In genomic region chr9:111525056-111525977, GRCh38 we compare ENCODE assay signal across 8 cellular contexts. TPM values are rescaled to one million over a fixed set of nuclear protein-coding genes. Genes with fewer than 3 reads are reported as not detected.
DNase-seq lines count a peak whose midpoint lies in the region; ATAC-seq and TF ChIP-seq lines count a peak whose summit lies in the region.

ZNF483 (plus strand) TSS chr9:111525179; CDS start chr9:111527396, 2,217 bp downstream.

- peaks cover 22% of the 10 kb centered on the region for H3K4me1 Mint-ChIP-seq in activated naive CD8-positive, alpha-beta T cell treated with anti-CD3 and anti-CD28 coated beads, Interleukin-2, amount 10 ng/mL, durations not matched to agents 7 days and 5 days
- no peaks in the 10 kb centered on the region for H3K4me1 Mint-ChIP-seq in glutamatergic neuron (ENCODE audit: low read depth, unreplicated experiment)
- peaks cover 17% of the 10 kb centered on the region for H3K4me1 Mint-ChIP-seq in stimulated activated naive CD8-positive, alpha-beta T cell treated with anti-CD3 and anti-CD28 coated beads, Interleukin-15, amount 100 ng/mL, for 72 hours

- no peaks in the 10 kb centered on the region for H3K27me3 Mint-ChIP-seq in activated naive CD8-positive, alpha-beta T cell treated with anti-CD3 and anti-CD28 coated beads, Interleukin-2, amount 10 ng/mL, durations not matched to agents 7 days and 5 days
- peaks cover 7% of the 10 kb centered on the region for H3K27me3 Mint-ChIP-seq in glutamatergic neuron (ENCODE audit: unreplicated experiment)
- H3K27me3 Mint-ChIP-seq in stimulated activated naive CD8-positive, alpha-beta T cell treated with anti-CD3 and anti-CD28 coated beads, Interleukin-15, amount 100 ng/mL, for 72 hours: peaks cover 7% of the 10 kb centered on the region

- POLR2A ChIA-PET in activated naive CD8-positive, alpha-beta T cell treated with anti-CD3 and anti-CD28 coated beads, Interleukin-2, amount 10 ng/mL, durations not matched to agents 7 days and 5 days (lab: Charles Lee): interaction anchor here (1.3 to 1.7 kb wide), 3 partner anchors 42 to 136 kb away, joined by 4 to 6 read pairs (median 5); partner anchors contain the start of genes ECPAS and GNG10

- peaks cover 47% of the 10 kb centered on the region for H3K27me3 ChIP-seq in neutrophil

- H3K9ac ChIP-seq in ES-I3 (ENCODE audit: low read depth, low read length) (peak within 1 kb of the TSS; percentile 81), SK-N-MC (ENCODE audit: insufficient read length) (peak within 1 kb of the TSS; percentile 58)

- H3K9me3 Mint-ChIP-seq in activated naive CD8-positive, alpha-beta T cell treated with anti-CD3 and anti-CD28 coated beads, Interleukin-2, amount 10 ng/mL, durations not matched to agents 7 days and 5 days: peaks cover 7% of the 10 kb centered on the region
- peaks cover 7% of the 10 kb centered on the region for H3K9me3 Mint-ChIP-seq in glutamatergic neuron (ENCODE audit: unreplicated experiment)
- H3K9me3 Mint-ChIP-seq in stimulated activated naive CD8-positive, alpha-beta T cell treated with anti-CD3 and anti-CD28 coated beads, Interleukin-15, amount 100 ng/mL, for 72 hours: no peaks in the 10 kb centered on the region

- no peak for TF ChIP-seq EP300 in Ishikawa (IDR thresholded peaks at IDR 0.05; ENCODE audit: borderline replicate concordance)

- H3K27ac ChIP-seq in SK-N-MC (no peak within 1 kb of the TSS), neutrophil (no peak within 1 kb of the TSS)

- peaks cover 14% of the 10 kb centered on the region for H3K36me3 ChIP-seq in ES-I3 (ENCODE audit: insufficient read depth, low read length)
- 0 out of 2 replicates have a peak, but pooled peaks cover 3% of the 10 kb centered on the region for H3K36me3 ChIP-seq in SK-N-MC (ENCODE audit: insufficient read depth, low read length)
- H3K36me3 ChIP-seq in neutrophil: no peaks in the 10 kb centered on the region

- peak within 1 kb of the TSS; percentile 92 for H3K4me3 Mint-ChIP-seq in activated naive CD8-positive, alpha-beta T cell treated with anti-CD3 and anti-CD28 coated beads, Interleukin-2, amount 10 ng/mL, durations not matched to agents 7 days and 5 days
- peak within 1 kb of the TSS; percentile 95 for H3K4me3 Mint-ChIP-seq in glutamatergic neuron (ENCODE audit: unreplicated experiment)
- peak within 1 kb of the TSS; percentile 86 to 87 for H3K4me3 Mint-ChIP-seq in stimulated activated naive CD8-positive, alpha-beta T cell treated with anti-CD3 and anti-CD28 coated beads, Interleukin-15, amount 100 ng/mL, for 72 hours

- H3K9me3 ChIP-seq in ES-I3 (ENCODE audit: control insufficient read depth, insufficient read depth, low read length) (no peaks in the 10 kb centered on the region), SK-N-MC (ENCODE audit: low read depth, low read length) (no peaks in the 10 kb centered on the region), neutrophil (no peaks in the 10 kb centered on the region)

- peaks cover 38% of the 10 kb centered on the region for H3K4me1 ChIP-seq in ES-I3 (ENCODE audit: insufficient read depth, low read length)
- peaks cover 12 to 17% of the 10 kb centered on the region in 2 experiments for H3K4me1 ChIP-seq in neutrophil (ENCODE audit: control insufficient read depth in 1 of 2, insufficient read depth in 1 of 2, low read depth in 1 of 2, low read length in 1 of 2)

- ATAC-seq in activated naive CD8-positive, alpha-beta T cell treated with anti-CD3 and anti-CD28 coated beads, Interleukin-2, amount 10 ng/mL, durations not matched to agents 7 days and 5 days (ENCODE audit: low read depth): peak; percentile 82
- ATAC-seq in stimulated activated naive CD8-positive, alpha-beta T cell treated with anti-CD3 and anti-CD28 coated beads, Interleukin-15, amount 100 ng/mL, for 72 hours: peak; percentile 86

- DNase-seq in SK-N-MC (ENCODE audit: low read depth, low spot score) (no peak), glutamatergic neuron (peak; percentile 91), H4 (ENCODE audit: low spot score) (no peak)
- DNase-seq in activated naive CD8-positive, alpha-beta T cell treated with anti-CD3 and anti-CD28 coated beads, Interleukin-2, amount 10 ng/mL, durations not matched to agents 7 days and 5 days: peak; percentile 74
- peak; percentile 58 to 61 for DNase-seq in stimulated activated naive CD8-positive, alpha-beta T cell treated with anti-CD3 and anti-CD28 coated beads, Interleukin-15, amount 100 ng/mL, for 72 hours

- no peak for TF ChIP-seq RAD21 in Ishikawa (IDR thresholded peaks at IDR 0.05; ENCODE audit: low read depth)

- H3K4me3 ChIP-seq in SK-N-MC (peak within 1 kb of the TSS; percentile 85), neutrophil (ENCODE audit: low read depth in 1 of 2, low read length in 1 of 2) (peak within 1 kb of the TSS; percentile 32 to 52)

- H3K36me3 Mint-ChIP-seq in activated naive CD8-positive, alpha-beta T cell treated with anti-CD3 and anti-CD28 coated beads, Interleukin-2, amount 10 ng/mL, durations not matched to agents 7 days and 5 days: peaks cover 9% of the 10 kb centered on the region
- H3K36me3 Mint-ChIP-seq in glutamatergic neuron (ENCODE audit: unreplicated experiment): no peaks in the 10 kb centered on the region

- TF ChIP-seq CTCF in glutamatergic neuron (IDR thresholded peaks at IDR 0.05; ENCODE audit: partially characterized antibody, unreplicated experiment) (no peak), neutrophil (IDR thresholded peaks at IDR 0.05) (no peak)

- peak within 1 kb of the TSS; percentile 83 for H3K27ac Mint-ChIP-seq in activated naive CD8-positive, alpha-beta T cell treated with anti-CD3 and anti-CD28 coated beads, Interleukin-2, amount 10 ng/mL, durations not matched to agents 7 days and 5 days
- peak within 1 kb of the TSS; percentile 71 for H3K27ac Mint-ChIP-seq in glutamatergic neuron (ENCODE audit: unreplicated experiment)
- H3K27ac Mint-ChIP-seq in stimulated activated naive CD8-positive, alpha-beta T cell treated with anti-CD3 and anti-CD28 coated beads, Interleukin-15, amount 100 ng/mL, for 72 hours: peak within 1 kb of the TSS; percentile 30 to 67

TF ChIP-seq in Ishikawa, 13 proteins besides CTCF, POLR2A, EP300 and RAD21:
- no peak for TF ChIP-seq ZBTB7A (IDR thresholded peaks at IDR 0.05; ENCODE audit: low read depth)
- TF ChIP-seq, protein P1, sequence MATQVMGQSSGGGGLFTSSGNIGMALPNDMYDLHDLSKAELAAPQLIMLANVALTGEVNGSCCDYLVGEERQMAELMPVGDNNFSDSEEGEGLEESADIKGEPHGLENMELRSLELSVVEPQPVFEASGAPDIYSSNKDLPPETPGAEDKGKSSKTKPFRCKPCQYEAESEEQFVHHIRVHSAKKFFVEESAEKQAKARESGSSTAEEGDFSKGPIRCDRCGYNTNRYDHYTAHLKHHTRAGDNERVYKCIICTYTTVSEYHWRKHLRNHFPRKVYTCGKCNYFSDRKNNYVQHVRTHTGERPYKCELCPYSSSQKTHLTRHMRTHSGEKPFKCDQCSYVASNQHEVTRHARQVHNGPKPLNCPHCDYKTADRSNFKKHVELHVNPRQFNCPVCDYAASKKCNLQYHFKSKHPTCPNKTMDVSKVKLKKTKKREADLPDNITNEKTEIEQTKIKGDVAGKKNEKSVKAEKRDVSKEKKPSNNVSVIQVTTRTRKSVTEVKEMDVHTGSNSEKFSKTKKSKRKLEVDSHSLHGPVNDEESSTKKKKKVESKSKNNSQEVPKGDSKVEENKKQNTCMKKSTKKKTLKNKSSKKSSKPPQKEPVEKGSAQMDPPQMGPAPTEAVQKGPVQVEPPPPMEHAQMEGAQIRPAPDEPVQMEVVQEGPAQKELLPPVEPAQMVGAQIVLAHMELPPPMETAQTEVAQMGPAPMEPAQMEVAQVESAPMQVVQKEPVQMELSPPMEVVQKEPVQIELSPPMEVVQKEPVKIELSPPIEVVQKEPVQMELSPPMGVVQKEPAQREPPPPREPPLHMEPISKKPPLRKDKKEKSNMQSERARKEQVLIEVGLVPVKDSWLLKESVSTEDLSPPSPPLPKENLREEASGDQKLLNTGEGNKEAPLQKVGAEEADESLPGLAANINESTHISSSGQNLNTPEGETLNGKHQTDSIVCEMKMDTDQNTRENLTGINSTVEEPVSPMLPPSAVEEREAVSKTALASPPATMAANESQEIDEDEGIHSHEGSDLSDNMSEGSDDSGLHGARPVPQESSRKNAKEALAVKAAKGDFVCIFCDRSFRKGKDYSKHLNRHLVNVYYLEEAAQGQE (IDR thresholded peaks at IDR 0.05; ENCODE audit: low read depth): no peak
- TF ChIP-seq FOXM1 (IDR thresholded peaks at IDR 0.05; ENCODE audit: borderline replicate concordance, low read depth): no peak
- peak; percentile 63 for TF ChIP-seq MAX (IDR thresholded peaks at IDR 0.05)
- no peak for TF ChIP-seq EGR1 (IDR thresholded peaks at IDR 0.05)
- no peak for TF ChIP-seq TAF1 (IDR thresholded peaks at IDR 0.05; ENCODE audit: low read depth)
- TF ChIP-seq CREB1 (IDR thresholded peaks at IDR 0.05; ENCODE audit: low read depth): no peak
- TF ChIP-seq YY1 (IDR thresholded peaks at IDR 0.05; ENCODE audit: low read depth): no peak
- TF ChIP-seq NFIC (IDR thresholded peaks at IDR 0.05): no peak
TF ChIP-seq in Ishikawa: peak in this region for 1.

RNA-seq across cellular contexts. Expression of gene ZNF483, which starts in this region (rescaled TPM):
- 1 to 10 TPM; 7.0 to 7.8 TPM for total RNA-seq in activated naive CD8-positive, alpha-beta T cell treated with anti-CD3 and anti-CD28 coated beads, Interleukin-2, amount 10 ng/mL, durations not matched to agents 7 days and 5 days
- 6.5 TPM for total RNA-seq in glutamatergic neuron (ENCODE audit: unreplicated experiment)
- 0.21 TPM in 1 of 2 replicates, not detected in the other for total RNA-seq in H4 (2014; rRNA removed; shearing (Covaris generic))

Comparison
In these comparisons a context has a peak if more than half of its experiments do, and no peak if none do; other contexts are left out.
1. DNase-seq: peak in activated naive CD8-positive, alpha-beta T cell treated with anti-CD3 and anti-CD28 coated beads, Interleukin-2, amount 10 ng/mL, durations not matched to agents 7 days and 5 days (single experiment), glutamatergic neuron (single experiment) and stimulated activated naive CD8-positive, alpha-beta T cell treated with anti-CD3 and anti-CD28 coated beads, Interleukin-15, amount 100 ng/mL, for 72 hours (2 of 2); none in SK-N-MC (single experiment) and H4 (single experiment).
2. Peak in every context shown above with its lines, with median percentiles within 50 percentile points of each other: H3K27ac Mint-ChIP-seq and H3K4me3 Mint-ChIP-seq.